ENCODE assay signal across 1 cellular context in genomic region chr1:20099533-20099932, GRCh38.
TF ChIP-seq lines count a peak whose summit lies in the region.

No MANE protein-coding gene starts in this region.

TF ChIP-seq in H1, 55 proteins besides CTCF, POLR2A, EP300 and RAD21 (continued from another document):
- no peak for TF ChIP-seq ASH2L (IDR thresholded peaks at IDR 0.05; ENCODE audit: low read length)
- no peak for TF ChIP-seq TCF12 (IDR thresholded peaks at IDR 0.05; ENCODE audit: low read depth, low read length)
- TF ChIP-seq ATF2 (IDR thresholded peaks at IDR 0.05; ENCODE audit: low read length), result no peak
- no peak for TF ChIP-seq ATF3 (IDR thresholded peaks at IDR 0.05; ENCODE audit: insufficient read depth, low read depth, low read length)
- TF ChIP-seq TAF7 (optimal IDR thresholded peaks at IDR 0.05; ENCODE audit: borderline replicate concordance, low read depth, low read length), result no peak
- TF ChIP-seq BRCA1 (IDR thresholded peaks at IDR 0.05; ENCODE audit: low read depth, low read length), result no peak
- TF ChIP-seq EGR1 (IDR thresholded peaks at IDR 0.05; ENCODE audit: borderline replicate concordance, low read depth, low read length), result no peak
- no peak for TF ChIP-seq TAF1 (IDR thresholded peaks at IDR 0.05; ENCODE audit: low read depth, low read length)
